8 cellular contexts compared by ENCODE assay signal in genomic region chr4:42656736-42656985, GRCh38. TPM values are rescaled to one million over a fixed set of nuclear protein-coding genes. Genes with fewer than 3 reads are reported as not detected.
DNase-seq lines count a peak whose midpoint lies in the region; ATAC-seq and TF ChIP-seq lines count a peak whose summit lies in the region.

No MANE protein-coding gene starts in this region.

- no peak for TF ChIP-seq CTCF in GM12865 (IDR thresholded peaks at IDR 0.05; ENCODE audit: insufficient read depth, low read depth, low read length, missing control alignments)
- TF ChIP-seq CTCF in fibroblast of mammary gland (conservative IDR thresholded peaks at IDR 0.05; ENCODE audit: control insufficient read depth, insufficient read depth, low read depth, low read length) = no peak
- TF ChIP-seq CTCF in retinal pigment epithelial cell (conservative IDR thresholded peaks at IDR 0.05; ENCODE audit: low read depth, low read length) = no peak

- no peaks in the 10 kb centered on the region for H3K27me3 ChIP-seq in SJSA1 (replicated peaks)

- peak overlapping the region; percentile 85 for H3K4me3 ChIP-seq in GM12865 (ENCODE audit: low read depth, low read length)
- peak overlapping the region; percentile 50 for H3K4me3 ChIP-seq in SJSA1
- peak overlapping the region; percentile 50 for H3K4me3 ChIP-seq in fibroblast of mammary gland (ENCODE audit: control insufficient read depth, low read depth, low read length)
- peak overlapping the region; percentile 67 for H3K4me3 ChIP-seq in retinal pigment epithelial cell (ENCODE audit: low read length)

- ATAC-seq in HG03139 (IDR thresholded peaks at IDR 0.05; ENCODE audit: unreplicated experiment) = no peak

- no peaks in the 10 kb centered on the region for H3K9me3 ChIP-seq in SJSA1 (replicated peaks)

- H3K4me1 ChIP-seq in SJSA1 (replicated peaks) = peaks cover 9% of the 10 kb centered on the region; the same call in 1 of the 2 replicates

- H3K27ac ChIP-seq in SJSA1 = no peak overlapping the region

- no peaks in the 10 kb centered on the region for H3K36me3 ChIP-seq in SJSA1

- no peak for DNase-seq in GM12865 (ENCODE audit: low read depth)
- no peak for DNase-seq in SJSA1 (ENCODE audit: low read depth in 1 of 2, low spot score in 2 of 2)
- DNase-seq in fibroblast of mammary gland (ENCODE audit: low read depth) = no peak
- DNase-seq in retinal pigment epithelial cell (ENCODE audit: low read depth) = no peak
- DNase-seq in GOT3 (lab: John Stamatoyannopoulos, UW) = no peak
- no peak for DNase-seq in COLO829 (ENCODE audit: low spot score)
- DNase-seq in central memory CD4-positive, alpha-beta T cell = no peak

RNA-seq across cellular contexts. Expression of gene ATP8A1, which starts 0.2 kb away (rescaled TPM):
- total RNA-seq in SJSA1 (2014; rRNA removed; shearing (Covaris generic)) = 0.42 and 0.53 TPM in 2 replicates
